Comparison of ENCODE assay signal across 39 cellular contexts in the genomic region with DNA sequence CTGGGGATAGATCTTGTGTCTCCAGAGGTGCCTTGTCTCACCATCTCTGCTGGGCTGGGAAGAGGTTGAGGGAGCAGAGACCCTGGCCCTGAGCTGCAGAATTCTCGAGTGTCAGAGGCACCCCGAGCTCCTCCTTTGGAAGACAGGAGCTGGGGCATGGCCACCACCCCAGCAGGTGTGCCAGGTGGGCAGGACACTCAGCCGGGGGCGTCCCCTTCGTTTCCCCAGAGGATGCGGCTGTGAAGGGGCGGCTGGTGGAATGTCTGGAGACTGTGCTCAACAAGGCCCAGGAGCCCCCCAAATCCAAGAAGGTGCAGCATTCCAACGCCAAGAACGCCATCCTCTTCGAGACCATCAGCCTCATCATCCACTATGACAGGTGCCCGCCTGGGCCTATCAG. TPM values are rescaled to one million over a fixed set of nuclear protein-coding genes. Genes with fewer than 3 reads are reported as not detected.
"Had no signal": no experiment of that assay in that cellular context is flagged by ENCODE, and none has a peak within 500 bp of the region (broad histone marks: within the 10 kb centered on the region; RNA-seq: fewer than 3 reads in every experiment).

No MANE protein-coding gene starts in this region.

- H3K27me3 ChIP-seq: MG63 had no signal

- H3K4me2 ChIP-seq: KMS-11 had no signal

- H3K9ac ChIP-seq: KMS-11 had no signal

- DNase-seq: Karpas-422, Kasumi-1, KG1, MG63, MM.1S, MV-4-11, NCI-H1048, NCI-H1092, NCI-H1092 treated with DMSO at 0.1 percent for 48 hours, NCI-H1105, NCI-H1105 treated with DMSO at 0.1 percent for 48 hours, NCI-H1417, NCI-H1417 treated with DMSO at 0.1 percent for 48 hours, NCI-H1436, NCI-H1436 treated with DMSO at 0.1 percent for 48 hours, NCI-H146, NCI-H1694, NCI-H1694 treated with DMSO at 0.1 percent for 48 hours, NCI-H187, NCI-H187 treated with DMSO at 0.1 percent for 48 hours, NCI-H1930, NCI-H2029, NCI-H2029 treated with DMSO at 0.1 percent for 48 hours, NCI-H2081, NCI-H2081 treated with DMSO at 0.1 percent for 48 hours, NCI-H2107, NCI-H2171, NCI-H2171 treated with DMSO at 0.1 percent for 48 hours, NCI-H2227 treated with DMSO at 0.1 percent for 48 hours, NCI-H226, NCI-H345, NCI-H446, NCI-H446 treated with DMSO at 0.1 percent for 48 hours, NCI-H510A had no signal

- H3K4me3 ChIP-seq: MG63 had no signal

- H3K27ac ChIP-seq: KMS-11 had no signal

- H3K9me3 ChIP-seq: MG63 had no signal

RNA-seq across cellular contexts. Expression of gene TSKS, which starts 35.5 kb away (rescaled TPM):
- total RNA-seq: LHCN-M2, M059J, MCF 10A, NCI-H460 had no signal
